Comparison of ENCODE assay signal across 17 cellular contexts in the genomic region with DNA sequence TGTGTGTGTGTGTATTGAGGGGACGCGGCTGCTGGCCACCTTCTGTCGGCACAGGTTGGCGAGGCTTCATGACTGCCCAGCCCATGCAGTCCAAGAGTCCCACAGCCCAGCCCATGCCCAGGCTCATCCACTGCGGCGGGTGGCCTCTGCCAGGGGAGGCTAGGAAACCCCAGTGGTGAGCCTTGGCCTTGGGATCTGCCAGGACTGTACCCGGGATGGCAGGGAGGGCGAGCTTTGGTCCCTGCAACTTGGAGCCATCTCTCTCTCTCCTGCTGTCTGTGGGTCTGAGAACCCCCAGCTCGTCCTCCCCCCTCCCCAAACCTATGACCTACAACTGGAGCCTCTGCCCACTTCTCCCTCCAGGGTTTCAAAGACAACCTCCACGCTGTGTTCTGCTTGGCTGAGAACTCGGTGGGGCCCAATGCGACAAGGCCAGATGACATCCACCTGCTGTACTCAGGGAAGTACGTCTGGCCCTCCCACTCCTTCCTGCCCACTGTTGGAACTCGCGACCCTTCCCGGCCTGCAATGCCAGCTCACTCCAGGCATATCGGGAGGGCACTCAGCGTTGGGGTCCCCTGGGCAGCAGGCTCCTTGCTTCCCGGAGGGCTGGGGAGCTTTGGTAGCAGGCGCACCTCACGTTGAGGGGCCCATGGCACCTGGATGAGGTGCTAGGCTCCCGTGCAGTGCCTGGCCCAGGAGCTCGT. TPM values are rescaled to one million over a fixed set of nuclear protein-coding genes. Genes with fewer than 3 reads are reported as not detected.
DNase-seq lines count a peak whose midpoint lies in the region; ATAC-seq and TF ChIP-seq lines count a peak whose summit lies in the region.
"Had no signal": no experiment of that assay in that cellular context is flagged by ENCODE, and none has a peak within 500 bp of the region (broad histone marks: within the 10 kb centered on the region; RNA-seq: fewer than 3 reads in every experiment).

No MANE protein-coding gene starts in this region.

- peak; percentile 30 for DNase-seq in activated CD4-positive, CD25-positive, alpha-beta regulatory T cell treated with anti-CD3 and anti-CD28 coated beads, Interleukin-2, amount 50 U/mL, for 72 hours
- DNase-seq in AG20443 (ENCODE audit: low spot score) = peak; percentile 7
- DNase-seq in astrocyte of the hippocampus (ENCODE audit: low read depth, low spot score) = peak; percentile 0
- peak; percentile 8 for DNase-seq in mucosa of gallbladder (ENCODE audit: low spot score)
- DNase-seq in kidney tubule cell (ENCODE audit: low spot score) = no peak
- DNase-seq in GM20000 (ENCODE audit: low spot score) = no peak
- DNase-seq: anterior cingulate cortex; CD8-positive, alpha-beta memory T cell; cortex of kidney; HFFc6; KBM-7; NCI-H510A; PC-3; psoas muscle had no signal

- TF ChIP-seq CTCF in GM20000 (IDR thresholded peaks at IDR 0.05; ENCODE audit: extremely low read depth, missing control alignments) = no peak

- ATAC-seq in activated CD4-positive, CD25-positive, alpha-beta regulatory T cell treated with anti-CD3 and anti-CD28 coated beads, Interleukin-2, amount 50 U/mL, for 24 hours = no peak
- no peak for ATAC-seq in GM21737 (IDR thresholded peaks at IDR 0.05; ENCODE audit: unreplicated experiment)
- ATAC-seq: activated T-cell treated with anti-CD3 and anti-CD28 coated beads, Interleukin-2, amount 50 U/mL, for 72 hours; PC-3; psoas muscle had no signal

RNA-seq across cellular contexts. Expression of gene NPEPL1, which starts 19.7 kb away (rescaled TPM):
- 39.1 TPM for total RNA-seq in mucosa of gallbladder

Comparison
In these comparisons a context has a peak if more than half of its experiments do, and no peak if none do; other contexts are left out.
1. DNase-seq: peak in activated CD4-positive, CD25-positive, alpha-beta regulatory T cell treated with anti-CD3 and anti-CD28 coated beads, Interleukin-2, amount 50 U/mL, for 72 hours (single experiment), AG20443 (single experiment), astrocyte of the hippocampus (single experiment) and mucosa of gallbladder (single experiment); none in kidney tubule cell (single experiment) and GM20000 (single experiment).